13 cellular contexts compared by ENCODE assay signal in genomic region chr4:1255699-1256098, GRCh38. TPM values are rescaled to one million over a fixed set of nuclear protein-coding genes. Genes with fewer than 3 reads are reported as not detected.
DNase-seq lines count a peak whose midpoint lies in the region; ATAC-seq and TF ChIP-seq lines count a peak whose summit lies in the region.
"Had no signal": no experiment of that assay in that cellular context is flagged by ENCODE, and none has a peak within 500 bp of the region (broad histone marks: within the 10 kb centered on the region; RNA-seq: fewer than 3 reads in every experiment).

No MANE protein-coding gene starts in this region.

- CTCF ChIA-PET in activated CD4-positive, alpha-beta memory T cell treated with anti-CD3 and anti-CD28 coated beads for 36 hours (lab: Charles Lee), result interaction anchor here (3.5 kb wide), 1 partner anchor 12 kb away, joined by 22 read pairs; no protein-coding TSS in a partner anchor
- CTCF ChIA-PET in activated CD4-positive, alpha-beta memory T cell treated with anti-CD3 and anti-CD28 coated beads, Interleukin-2, amount 10 ng/mL, durations not matched to agents 7 days and 5 days (lab: Charles Lee), result interaction anchor here (9.0 kb wide), 1 partner anchor 12 kb away, joined by 63 read pairs; no protein-coding TSS in a partner anchor

- H3K27me3 ChIP-seq in adipocyte (replicated peaks; ENCODE audit: control insufficient read depth, insufficient read depth, low read length) (no peaks in the 10 kb centered on the region), psoas muscle (ENCODE audit: insufficient read depth in 3 of 3, low read length in 2 of 3) (no peaks in the 10 kb centered on the region), body of pancreas (no peaks in the 10 kb centered on the region)
- H3K27me3 ChIP-seq: BE2C had no signal

- peak; percentile 63 to 65 for ATAC-seq in natural killer cell treated with Interleukin-12 subunit alpha and Interleukin-12 subunit beta and Interleukin-15 and Interleukin-18, amount 100 ng/mL, for 72 hours
- no peak for ATAC-seq in natural killer cell
- ATAC-seq in stimulated activated naive CD8-positive, alpha-beta T cell treated with anti-CD3 and anti-CD28 coated beads, Interleukin-15, amount 100 ng/mL, for 72 hours, result peak; percentile 81
- ATAC-seq in psoas muscle, result no peak
- ATAC-seq in body of pancreas, result no peak
- ATAC-seq: Panc1 had no signal

- H3K4me1 Mint-ChIP-seq in activated CD4-positive, alpha-beta memory T cell treated with anti-CD3 and anti-CD28 coated beads for 36 hours (ENCODE audit: low read depth), result peaks cover 78% of the 10 kb centered on the region
- H3K4me1 Mint-ChIP-seq in activated CD4-positive, alpha-beta memory T cell treated with anti-CD3 and anti-CD28 coated beads, Interleukin-2, amount 10 ng/mL, durations not matched to agents 7 days and 5 days, result peaks cover 67% of the 10 kb centered on the region
- H3K4me1 Mint-ChIP-seq in natural killer cell treated with Interleukin-12 subunit alpha and Interleukin-12 subunit beta and Interleukin-15 and Interleukin-18, amount 100 ng/mL, for 72 hours (ENCODE audit: low read depth in 2 of 2), result peaks cover 57 to 67% of the 10 kb centered on the region in 2 donors
- H3K4me1 Mint-ChIP-seq in natural killer cell, result peaks cover 42 to 56% of the 10 kb centered on the region in 2 donors
- H3K4me1 Mint-ChIP-seq in stimulated activated naive CD8-positive, alpha-beta T cell treated with anti-CD3 and anti-CD28 coated beads, Interleukin-15, amount 100 ng/mL, for 72 hours, result peaks cover 74% of the 10 kb centered on the region

- H3K36me3 Mint-ChIP-seq in activated CD4-positive, alpha-beta memory T cell treated with anti-CD3 and anti-CD28 coated beads for 36 hours, result peaks cover 24% of the 10 kb centered on the region
- H3K36me3 Mint-ChIP-seq in activated CD4-positive, alpha-beta memory T cell treated with anti-CD3 and anti-CD28 coated beads, Interleukin-2, amount 10 ng/mL, durations not matched to agents 7 days and 5 days (ENCODE audit: low read depth), result peaks cover 58% of the 10 kb centered on the region
- H3K36me3 Mint-ChIP-seq in natural killer cell treated with Interleukin-12 subunit alpha and Interleukin-12 subunit beta and Interleukin-15 and Interleukin-18, amount 100 ng/mL, for 72 hours, result peaks cover 8% of the 10 kb centered on the region
- H3K36me3 Mint-ChIP-seq in natural killer cell, result peaks cover 4% of the 10 kb centered on the region

- intact Hi-C loops in activated CD4-positive, alpha-beta memory T cell treated with anti-CD3 and anti-CD28 coated beads for 36 hours (cut with micrococcal nuclease), result no loop called here
- intact Hi-C loops in natural killer cell (cut with micrococcal nuclease) (no loop called here), psoas muscle (cut with DNase I) (no loop called here), body of pancreas (cut with DNase I) (no loop called here)

- no peak for TF ChIP-seq POLR2A in body of pancreas (IDR thresholded peaks at IDR 0.05)

- H3K9ac ChIP-seq in adipocyte (ENCODE audit: low read length), result no peak overlapping the region

- WGBS in psoas muscle, 3 donors, result 93 to 98% (median 94%) methylated on average over 2 of the region's 2 CpGs
- WGBS in body of pancreas, 2 donors, result 97 to 100% methylated on average over 2 of the region's 2 CpGs

- peak overlapping the region; percentile 52 for H3K27ac Mint-ChIP-seq in activated CD4-positive, alpha-beta memory T cell treated with anti-CD3 and anti-CD28 coated beads for 36 hours
- H3K27ac Mint-ChIP-seq in activated CD4-positive, alpha-beta memory T cell treated with anti-CD3 and anti-CD28 coated beads, Interleukin-2, amount 10 ng/mL, durations not matched to agents 7 days and 5 days, result no peak overlapping the region
- H3K27ac Mint-ChIP-seq in natural killer cell treated with Interleukin-12 subunit alpha and Interleukin-12 subunit beta and Interleukin-15 and Interleukin-18, amount 100 ng/mL, for 72 hours, result peak overlapping the region; percentile 57 to 72
- H3K27ac Mint-ChIP-seq in natural killer cell, result peak overlapping the region in 1 of 2 donors; percentile 3
- peak overlapping the region in 1 of 2 donors; percentile 2 for H3K27ac Mint-ChIP-seq in stimulated activated naive CD8-positive, alpha-beta T cell treated with anti-CD3 and anti-CD28 coated beads, Interleukin-15, amount 100 ng/mL, for 72 hours

- H3K4me3 ChIP-seq in adipocyte (ENCODE audit: low read length), result peak overlapping the region; percentile 22
- H3K4me3 ChIP-seq in psoas muscle, result no peak overlapping the region
- no peak overlapping the region for H3K4me3 ChIP-seq in body of pancreas

- H3K27me3 Mint-ChIP-seq in activated CD4-positive, alpha-beta memory T cell treated with anti-CD3 and anti-CD28 coated beads for 36 hours, result no peaks in the 10 kb centered on the region
- H3K27me3 Mint-ChIP-seq in activated CD4-positive, alpha-beta memory T cell treated with anti-CD3 and anti-CD28 coated beads, Interleukin-2, amount 10 ng/mL, durations not matched to agents 7 days and 5 days, result no peaks in the 10 kb centered on the region
- no peaks in the 10 kb centered on the region for H3K27me3 Mint-ChIP-seq in natural killer cell treated with Interleukin-12 subunit alpha and Interleukin-12 subunit beta and Interleukin-15 and Interleukin-18, amount 100 ng/mL, for 72 hours
- H3K27me3 Mint-ChIP-seq in natural killer cell (ENCODE audit: low read depth in 2 of 2), result no peaks in the 10 kb centered on the region
- no peaks in the 10 kb centered on the region for H3K27me3 Mint-ChIP-seq in stimulated activated naive CD8-positive, alpha-beta T cell treated with anti-CD3 and anti-CD28 coated beads, Interleukin-15, amount 100 ng/mL, for 72 hours

- TF ChIP-seq CTCF in natural killer cell (IDR thresholded peaks at IDR 0.05), result no peak
- TF ChIP-seq CTCF in psoas muscle (IDR thresholded peaks at IDR 0.05), result no peak
- TF ChIP-seq CTCF in body of pancreas (IDR thresholded peaks at IDR 0.05), result no peak

- peaks cover 6% of the 10 kb centered on the region for H3K36me3 ChIP-seq in adipocyte (ENCODE audit: control insufficient read depth, insufficient read depth, low read length, severe bottlenecking)
- H3K36me3 ChIP-seq in psoas muscle (ENCODE audit: insufficient read depth in 1 of 2, low read depth in 1 of 2), result peaks cover 0 to 8% of the 10 kb centered on the region in 2 donors
- no peaks in the 10 kb centered on the region for H3K36me3 ChIP-seq in body of pancreas (replicated peaks in 1 of 2; ENCODE audit: insufficient read depth in 1 of 2, low read depth in 2 of 2)

- POLR2A ChIA-PET in activated CD4-positive, alpha-beta memory T cell treated with anti-CD3 and anti-CD28 coated beads for 36 hours (lab: Charles Lee), result no interaction called here
- POLR2A ChIA-PET in activated CD4-positive, alpha-beta memory T cell treated with anti-CD3 and anti-CD28 coated beads, Interleukin-2, amount 10 ng/mL, durations not matched to agents 7 days and 5 days (lab: Charles Lee), result interaction anchor here (9.5 kb wide), 1 partner anchor 11 kb away, joined by 115 read pairs; no protein-coding TSS in a partner anchor

- H3K4me1 ChIP-seq in adipocyte (ENCODE audit: control insufficient read depth, insufficient read depth, low read length), result no peaks in the 10 kb centered on the region
- peaks cover 21% of the 10 kb centered on the region for H3K4me1 ChIP-seq in psoas muscle
- peaks cover 10% of the 10 kb centered on the region for H3K4me1 ChIP-seq in body of pancreas
- H3K4me1 ChIP-seq: BE2C had no signal

- peak; percentile 5 for DNase-seq in activated CD4-positive, alpha-beta memory T cell treated with anti-CD3 and anti-CD28 coated beads for 36 hours
- no peak for DNase-seq in activated CD4-positive, alpha-beta memory T cell treated with anti-CD3 and anti-CD28 coated beads, Interleukin-2, amount 10 ng/mL, durations not matched to agents 7 days and 5 days
- DNase-seq in natural killer cell treated with Interleukin-12 subunit alpha and Interleukin-12 subunit beta and Interleukin-15 and Interleukin-18, amount 100 ng/mL, for 72 hours (ENCODE audit: low spot score), result no peak
- DNase-seq in natural killer cell (no peak), adipocyte (ENCODE audit: low read depth) (no peak), psoas muscle (no peak), body of pancreas (no peak)
- no peak for DNase-seq in stimulated activated naive CD8-positive, alpha-beta T cell treated with anti-CD3 and anti-CD28 coated beads, Interleukin-15, amount 100 ng/mL, for 72 hours
- DNase-seq: BE2C, DMS79, NCI-H1105, NCI-H2081 treated with DMSO at 0.1 percent for 48 hours had no signal

- H3K9me3 ChIP-seq in adipocyte (ENCODE audit: control insufficient read depth, low read length) (peaks cover 36% of the 10 kb centered on the region), psoas muscle (no peaks in the 10 kb centered on the region), body of pancreas (no peaks in the 10 kb centered on the region)

- no peak overlapping the region for H3K4me3 Mint-ChIP-seq in activated CD4-positive, alpha-beta memory T cell treated with anti-CD3 and anti-CD28 coated beads for 36 hours
- H3K4me3 Mint-ChIP-seq in activated CD4-positive, alpha-beta memory T cell treated with anti-CD3 and anti-CD28 coated beads, Interleukin-2, amount 10 ng/mL, durations not matched to agents 7 days and 5 days, result no peak overlapping the region
- peak overlapping the region; percentile 46 for H3K4me3 Mint-ChIP-seq in natural killer cell treated with Interleukin-12 subunit alpha and Interleukin-12 subunit beta and Interleukin-15 and Interleukin-18, amount 100 ng/mL, for 72 hours
- H3K4me3 Mint-ChIP-seq in natural killer cell, result no peak overlapping the region
- H3K4me3 Mint-ChIP-seq in stimulated activated naive CD8-positive, alpha-beta T cell treated with anti-CD3 and anti-CD28 coated beads, Interleukin-15, amount 100 ng/mL, for 72 hours, result peak overlapping the region in 1 of 2 donors; percentile 4

- peaks cover 14% of the 10 kb centered on the region for H3K9me3 Mint-ChIP-seq in activated CD4-positive, alpha-beta memory T cell treated with anti-CD3 and anti-CD28 coated beads for 36 hours
- H3K9me3 Mint-ChIP-seq in activated CD4-positive, alpha-beta memory T cell treated with anti-CD3 and anti-CD28 coated beads, Interleukin-2, amount 10 ng/mL, durations not matched to agents 7 days and 5 days, result peaks cover 21% of the 10 kb centered on the region
- no peaks in the 10 kb centered on the region for H3K9me3 Mint-ChIP-seq in natural killer cell treated with Interleukin-12 subunit alpha and Interleukin-12 subunit beta and Interleukin-15 and Interleukin-18, amount 100 ng/mL, for 72 hours
- H3K9me3 Mint-ChIP-seq in natural killer cell, result no peaks in the 10 kb centered on the region
- peaks cover 15 to 22% of the 10 kb centered on the region in 2 donors for H3K9me3 Mint-ChIP-seq in stimulated activated naive CD8-positive, alpha-beta T cell treated with anti-CD3 and anti-CD28 coated beads, Interleukin-15, amount 100 ng/mL, for 72 hours

- H3K27ac ChIP-seq in psoas muscle (no peak overlapping the region), body of pancreas (no peak overlapping the region)

RNA-seq across cellular contexts. Expression of gene CTBP1, which starts 6.8 kb away (rescaled TPM):
- total RNA-seq in activated CD4-positive, alpha-beta memory T cell treated with anti-CD3 and anti-CD28 coated beads for 36 hours, result 100 to 1,000 TPM; 154 to 162 TPM
- total RNA-seq in activated CD4-positive, alpha-beta memory T cell treated with anti-CD3 and anti-CD28 coated beads, Interleukin-2, amount 10 ng/mL, durations not matched to agents 7 days and 5 days, result 100 to 1,000 TPM; 209 to 221 TPM
- total RNA-seq in natural killer cell treated with Interleukin-12 subunit alpha and Interleukin-12 subunit beta and Interleukin-15 and Interleukin-18, amount 100 ng/mL, for 72 hours, result 100 to 1,000 TPM; 109 to 245 TPM
- 100 to 1,000 TPM; 384 to 388 (median 388) TPM for total RNA-seq in natural killer cell
- 100 to 1,000 TPM; 122 to 165 (median 142) TPM for total RNA-seq in psoas muscle
- 100 to 1,000 TPM; 109 to 156 (median 116) TPM for polyA plus RNA-seq in psoas muscle
- total RNA-seq in body of pancreas, result 100 to 1,000 TPM; 148 to 458 TPM

RNA-seq across cellular contexts. Expression of gene MAEA, which starts 34.0 kb away (rescaled TPM):
- 10 to 100 TPM; 47.3 to 50.3 TPM for total RNA-seq in activated CD4-positive, alpha-beta memory T cell treated with anti-CD3 and anti-CD28 coated beads for 36 hours
- total RNA-seq in activated CD4-positive, alpha-beta memory T cell treated with anti-CD3 and anti-CD28 coated beads, Interleukin-2, amount 10 ng/mL, durations not matched to agents 7 days and 5 days, result 10 to 100 TPM; 61.6 to 64.1 TPM
- 10 to 100 TPM; 60.1 to 93.7 TPM for total RNA-seq in natural killer cell treated with Interleukin-12 subunit alpha and Interleukin-12 subunit beta and Interleukin-15 and Interleukin-18, amount 100 ng/mL, for 72 hours
- total RNA-seq in natural killer cell (10 to 100 TPM; 63.5 to 89.2 (median 64.0) TPM), psoas muscle (10 to 100 TPM; 26.7 to 39.6 (median 33.2) TPM), body of pancreas (10 to 100 TPM; 68.7 to 88.0 TPM)
- 10 to 100 TPM; 30.3 to 41.6 (median 38.9) TPM for polyA plus RNA-seq in psoas muscle

Comparison
In these comparisons a context has a peak if more than half of its experiments do, and no peak if none do; other contexts are left out.
1. ATAC-seq: peak in natural killer cell treated with Interleukin-12 subunit alpha and Interleukin-12 subunit beta and Interleukin-15 and Interleukin-18, amount 100 ng/mL, for 72 hours (2 of 2) and stimulated activated naive CD8-positive, alpha-beta T cell treated with anti-CD3 and anti-CD28 coated beads, Interleukin-15, amount 100 ng/mL, for 72 hours (single experiment); none in natural killer cell (0 of 3), psoas muscle (0 of 4) and body of pancreas (single experiment).